ENCODE assay signal across 21 cellular contexts in genomic region chr3:72395654-72396415, GRCh38. TPM values are rescaled to one million over a fixed set of nuclear protein-coding genes. Genes with fewer than 3 reads are reported as not detected.
DNase-seq lines count a peak whose midpoint lies in the region; ATAC-seq, FAIRE-seq and TF ChIP-seq lines count a peak whose summit lies in the region.
"Had no signal": no experiment of that assay in that cellular context is flagged by ENCODE, and none has a peak within 500 bp of the region (broad histone marks: within the 10 kb centered on the region; RNA-seq: fewer than 3 reads in every experiment).

No MANE protein-coding gene starts in this region.

- H3K27me3 ChIP-seq in endocrine pancreas (ENCODE audit: control insufficient read depth, insufficient read depth, low read length), result no peaks in the 10 kb centered on the region
- no peaks in the 10 kb centered on the region for H3K27me3 ChIP-seq in tibial nerve
- H3K27me3 ChIP-seq: SJCRH30 had no signal

- H3K4me3 Mint-ChIP-seq in mesothelial cell of epicardium, result no peak overlapping the region
- H3K4me3 Mint-ChIP-seq in natural killer cell treated with Interleukin-12 subunit alpha and Interleukin-12 subunit beta and Interleukin-15 and Interleukin-18, amount 100 ng/mL, for 72 hours, result no peak overlapping the region
- no peak overlapping the region for H3K4me3 Mint-ChIP-seq in T-cell
- H3K4me3 Mint-ChIP-seq: B cell; CD4-positive, alpha-beta memory T cell had no signal

- WGBS in tibial nerve, 2 donors, result 57 to 63% methylated on average over 5 of the region's 5 CpGs

- no peaks in the 10 kb centered on the region for H3K27me3 Mint-ChIP-seq in mesothelial cell of epicardium (ENCODE audit: low read depth)
- H3K27me3 Mint-ChIP-seq in natural killer cell treated with Interleukin-12 subunit alpha and Interleukin-12 subunit beta and Interleukin-15 and Interleukin-18, amount 100 ng/mL, for 72 hours, result no peaks in the 10 kb centered on the region
- no peaks in the 10 kb centered on the region for H3K27me3 Mint-ChIP-seq in T-cell
- H3K27me3 Mint-ChIP-seq: B cell; CD4-positive, alpha-beta memory T cell had no signal

- no peak for TF ChIP-seq CTCF in AG10803 (conservative IDR thresholded peaks at IDR 0.05; ENCODE audit: low read length)
- no peak for TF ChIP-seq CTCF in HFF-Myc (IDR thresholded peaks at IDR 0.05; ENCODE audit: low read depth, low read length, missing control alignments)
- no peak for TF ChIP-seq CTCF in mesothelial cell of epicardium (IDR thresholded peaks at IDR 0.05; ENCODE audit: unreplicated experiment)
- no peak for TF ChIP-seq CTCF in tibial nerve (IDR thresholded peaks at IDR 0.05)

- H3K9me3 Mint-ChIP-seq in mesothelial cell of epicardium (peaks cover 8% of the 10 kb centered on the region), T-cell (no peaks in the 10 kb centered on the region)
- no peaks in the 10 kb centered on the region for H3K9me3 Mint-ChIP-seq in natural killer cell treated with Interleukin-12 subunit alpha and Interleukin-12 subunit beta and Interleukin-15 and Interleukin-18, amount 100 ng/mL, for 72 hours

- TF ChIP-seq POLR2A in tibial nerve (IDR thresholded peaks at IDR 0.05), result no peak

- no peak for TF ChIP-seq EP300 in tibial nerve (IDR thresholded peaks at IDR 0.05)

- peaks cover 3% of the 10 kb centered on the region for H3K4me1 Mint-ChIP-seq in mesothelial cell of epicardium
- H3K4me1 Mint-ChIP-seq in natural killer cell treated with Interleukin-12 subunit alpha and Interleukin-12 subunit beta and Interleukin-15 and Interleukin-18, amount 100 ng/mL, for 72 hours (ENCODE audit: low read depth in 2 of 2), result peaks cover 23 to 39% of the 10 kb centered on the region in 2 donors
- peaks cover 55 to 70% (median 56%) of the 10 kb centered on the region in 3 donors for H3K4me1 Mint-ChIP-seq in T-cell

- FAIRE-seq in GM19239 (lab: Jason Lieb, UNC), result no peak
- FAIRE-seq: A549, D721Med, HTR-8/SVneo had no signal

- no peak overlapping the region for H3K4me3 ChIP-seq in AG10803 (ENCODE audit: low read length)
- H3K4me3 ChIP-seq in HFF-Myc (replicated peaks; ENCODE audit: low read depth, low read length), result no peak overlapping the region
- H3K4me3 ChIP-seq in endocrine pancreas (ENCODE audit: control insufficient read depth, insufficient read depth, low read length), result peak overlapping the region; percentile 54
- no peak overlapping the region for H3K4me3 ChIP-seq in tibial nerve
- H3K4me3 ChIP-seq: A549, SJCRH30 had no signal

- CTCF ChIA-PET in T-cell (lab: Charles Lee), result no interaction called here

- H3K36me3 Mint-ChIP-seq in mesothelial cell of epicardium (peaks cover 1% of the 10 kb centered on the region), T-cell (peaks cover 3% of the 10 kb centered on the region)
- no peaks in the 10 kb centered on the region for H3K36me3 Mint-ChIP-seq in natural killer cell treated with Interleukin-12 subunit alpha and Interleukin-12 subunit beta and Interleukin-15 and Interleukin-18, amount 100 ng/mL, for 72 hours

- POLR2A ChIA-PET in T-cell (lab: Charles Lee), result interaction anchor here in 1 of 2 donors (0.6 kb wide), 1 partner anchor 625 kb away, joined by 6 read pairs; no protein-coding TSS in a partner anchor

- H3K27ac Mint-ChIP-seq in mesothelial cell of epicardium (peak overlapping the region; percentile 43), T-cell (no peak overlapping the region)
- H3K27ac Mint-ChIP-seq in natural killer cell treated with Interleukin-12 subunit alpha and Interleukin-12 subunit beta and Interleukin-15 and Interleukin-18, amount 100 ng/mL, for 72 hours, result peak overlapping the region in 1 of 2 donors; percentile 12
- H3K27ac Mint-ChIP-seq: B cell had no signal

- no peak overlapping the region for H3K9ac ChIP-seq in endocrine pancreas (ENCODE audit: control insufficient read depth, insufficient read depth, low read length)

- H3K36me3 ChIP-seq in endocrine pancreas (ENCODE audit: control insufficient read depth, insufficient read depth, low read length) (no peaks in the 10 kb centered on the region), tibial nerve (no peaks in the 10 kb centered on the region)
- H3K36me3 ChIP-seq: SJCRH30 had no signal

- DNase-seq in AG10803 (ENCODE audit: low read depth) (peak; percentile 42), HFF-Myc (ENCODE audit: extremely low read depth, low read depth) (peak; percentile 47), mesothelial cell of epicardium (ENCODE audit: low spot score in 2 of 2, unreplicated experiment in 2 of 2) (no peak), tibial nerve (ENCODE audit: low spot score in 2 of 2) (no peak), T-cell (no peak), GM19239 (ENCODE audit: insufficient read length, low spot score) (no peak)
- no peak for DNase-seq in natural killer cell treated with Interleukin-12 subunit alpha and Interleukin-12 subunit beta and Interleukin-15 and Interleukin-18, amount 100 ng/mL, for 72 hours (ENCODE audit: low spot score)
- DNase-seq: CD4-positive, alpha-beta memory T cell; DND-41; MV-4-11; NCI-H1436 treated with DMSO at 0.1 percent for 48 hours; NCI-H2081 treated with DMSO at 0.1 percent for 48 hours; NCI-H226; NCI-H526; RPMI8226; SJCRH30 had no signal

- no peak for ATAC-seq in natural killer cell treated with Interleukin-12 subunit alpha and Interleukin-12 subunit beta and Interleukin-15 and Interleukin-18, amount 100 ng/mL, for 72 hours
- no peak for ATAC-seq in T-cell (replicated peaks in 1 of 4)
- ATAC-seq: A549 had no signal

- H3K4me1 ChIP-seq in endocrine pancreas (ENCODE audit: control insufficient read depth, insufficient read depth, low read length) (peaks cover 19% of the 10 kb centered on the region), tibial nerve (peaks cover 0 to 67% (median 16%) of the 10 kb centered on the region in 4 donors)
- H3K4me1 ChIP-seq: A549 had no signal

- H3K27ac ChIP-seq in tibial nerve, result peak overlapping the region in 1 of 4 donors; percentile 26
- H3K27ac ChIP-seq: A549, SJCRH30 had no signal

- H3K9me3 ChIP-seq in endocrine pancreas (ENCODE audit: control insufficient read depth, low read length) (no peaks in the 10 kb centered on the region), tibial nerve (no peaks in the 10 kb centered on the region)
- H3K9me3 ChIP-seq: A549, SJCRH30 had no signal

RNA-seq across cellular contexts. Expression of gene RYBP, which starts 50.6 kb away (rescaled TPM):
- total RNA-seq in mesothelial cell of epicardium (27.5 to 28.4 TPM (median 27.8 TPM) in 3 replicates), tibial nerve (10 to 100 TPM in 3 of 4 donors, 1 to 10 TPM in 1; 9.3 to 14.6 (median 12.0) TPM), T-cell (10 to 100 TPM in 4 of 5 donors, 1 to 10 TPM in 1; 8.8 to 17.1 (median 12.8) TPM)
- 10 to 100 TPM; 12.9 to 18.3 TPM for total RNA-seq in natural killer cell treated with Interleukin-12 subunit alpha and Interleukin-12 subunit beta and Interleukin-15 and Interleukin-18, amount 100 ng/mL, for 72 hours

Comparison
In these comparisons a context has a peak if more than half of its experiments do, and no peak if none do; other contexts are left out.
1. DNase-seq: peak in AG10803 (single experiment) and HFF-Myc (single experiment); none in mesothelial cell of epicardium (0 of 2), natural killer cell treated with Interleukin-12 subunit alpha and Interleukin-12 subunit beta and Interleukin-15 and Interleukin-18, amount 100 ng/mL, for 72 hours (single experiment), tibial nerve (0 of 2), T-cell (0 of 34) and GM19239 (single experiment).